Comparison of ENCODE assay signal across 16 cellular contexts in the genomic region with DNA sequence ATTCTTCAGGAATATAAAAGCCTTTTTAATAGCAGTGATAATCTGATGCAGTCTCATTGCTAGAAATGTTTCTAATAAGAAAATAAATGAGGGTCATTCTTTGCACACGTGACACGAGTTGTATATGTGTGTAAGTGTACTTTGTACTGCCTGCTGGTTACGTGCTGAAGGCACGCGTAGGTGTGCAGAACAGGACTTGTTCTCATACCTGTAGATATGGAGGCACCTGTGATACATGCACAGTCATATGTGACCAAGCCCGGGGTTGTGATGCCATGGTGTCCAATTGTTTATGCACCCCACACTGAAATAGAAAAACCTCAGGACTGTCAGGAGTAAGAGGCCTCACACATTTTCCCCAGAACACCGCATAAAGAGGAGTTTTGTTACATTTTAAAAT. TPM values are rescaled to one million over a fixed set of nuclear protein-coding genes. Genes with fewer than 3 reads are reported as not detected.
DNase-seq lines count a peak whose midpoint lies in the region; ATAC-seq, FAIRE-seq and TF ChIP-seq lines count a peak whose summit lies in the region.
"Had no signal": no experiment of that assay in that cellular context is flagged by ENCODE, and none has a peak within 500 bp of the region (broad histone marks: within the 10 kb centered on the region; RNA-seq: fewer than 3 reads in every experiment).

No MANE protein-coding gene starts in this region.

- peak; percentile 78 for FAIRE-seq in keratinocyte (lab: Jason Lieb, UNC)

- no peaks in the 10 kb centered on the region for H3K27me3 Mint-ChIP-seq in CD8-positive, alpha-beta memory T cell

- H3K9ac ChIP-seq in keratinocyte (ENCODE audit: control insufficient read depth, extremely low read depth, insufficient read depth, low read length) (no peak overlapping the region), neuronal stem cell (ENCODE audit: low read depth, low read length, poor library complexity) (peak overlapping the region; percentile 31)

- dilution Hi-C loops in keratinocyte (cut with MboI; ENCODE audit: extremely low pct_ligation_motif_present, low sequenced_read_pairs) = no loop called here

- no peaks in the 10 kb centered on the region for H3K9me3 ChIP-seq in CD8-positive, alpha-beta memory T cell (ENCODE audit: low read length)
- H3K9me3 ChIP-seq in Peyer's patch = no peaks in the 10 kb centered on the region
- H3K9me3 ChIP-seq in keratinocyte (ENCODE audit: control insufficient read depth, low read depth, low read length) = no peaks in the 10 kb centered on the region
- H3K9me3 ChIP-seq in neuronal stem cell (replicated peaks in 1 of 2; ENCODE audit: control insufficient read depth in 2 of 2, insufficient read depth in 1 of 2, low read depth in 1 of 2, low read length in 2 of 2) = no peaks in the 10 kb centered on the region

- TF ChIP-seq CTCF in Peyer's patch (IDR thresholded peaks at IDR 0.05) (no peak), keratinocyte (optimal IDR thresholded peaks at IDR 0.05 in 1 of 3, IDR thresholded peaks at IDR 0.05 in 1 of 3, conservative IDR thresholded peaks at IDR 0.05 in 1 of 3; ENCODE audit: extremely low read depth in 1 of 3, insufficient read depth in 2 of 3, low read length in 3 of 3) (no peak)

- no peak overlapping the region for H2BK5ac ChIP-seq in neuronal stem cell (ENCODE audit: low read length)

- CTCF ChIA-PET in CD8-positive, alpha-beta memory T cell (lab: Charles Lee) = no interaction called here

- no peak overlapping the region for H3K18ac ChIP-seq in neuronal stem cell (ENCODE audit: low read length)

- peak overlapping the region in 1 of 7 donors; percentile 28 for H3K4me3 Mint-ChIP-seq in CD8-positive, alpha-beta memory T cell

- H3K14ac ChIP-seq in neuronal stem cell (ENCODE audit: low read length) = no peak overlapping the region

- no peak overlapping the region for H3K4me3 ChIP-seq in CD8-positive, alpha-beta memory T cell (ENCODE audit: low read length)
- H3K4me3 ChIP-seq in Peyer's patch = peak overlapping the region in 1 of 4 donors; percentile 2
- no peak overlapping the region for H3K4me3 ChIP-seq in keratinocyte (ENCODE audit: control insufficient read depth in 2 of 3, extremely low read depth in 1 of 3, insufficient read depth in 2 of 3, low read depth in 1 of 3, low read length in 3 of 3)
- peak overlapping the region in 1 of 2 donors; percentile 65 for H3K4me3 ChIP-seq in neuronal stem cell (ENCODE audit: low read length in 2 of 2)
- H3K4me3 ChIP-seq: PC-9, SK-N-MC had no signal

- no peak overlapping the region for H3K4ac ChIP-seq in neuronal stem cell (ENCODE audit: low read length)

- no peak overlapping the region for H2BK120ac ChIP-seq in neuronal stem cell (ENCODE audit: low read depth, low read length)

- no peak overlapping the region for H2AK5ac ChIP-seq in neuronal stem cell (ENCODE audit: low read depth, low read length)

- peaks cover 76 to 99% (median 96%) of the 10 kb centered on the region in 3 donors for H3K4me1 Mint-ChIP-seq in CD8-positive, alpha-beta memory T cell

- no peaks in the 10 kb centered on the region for H4K20me1 ChIP-seq in keratinocyte (ENCODE audit: control insufficient read depth, extremely low read depth, insufficient read depth, low read length)

- H4K91ac ChIP-seq in neuronal stem cell (ENCODE audit: low read depth, low read length, poor library complexity) = no peak overlapping the region

- peak in 1 of 2 donors; percentile 45 for TF ChIP-seq POLR2A in Peyer's patch (IDR thresholded peaks at IDR 0.05)

- POLR2A ChIA-PET in CD8-positive, alpha-beta memory T cell (lab: Charles Lee) = no interaction called here

- peaks cover 42% of the 10 kb centered on the region for H3K4me1 ChIP-seq in CD8-positive, alpha-beta memory T cell (ENCODE audit: insufficient read depth, low read length)
- H3K4me1 ChIP-seq in Peyer's patch (peaks cover 0 to 72% (median 10%) of the 10 kb centered on the region in 4 donors), keratinocyte (ENCODE audit: control insufficient read depth, extremely low read depth, insufficient read depth, low read length) (peaks cover 13% of the 10 kb centered on the region), neuronal stem cell (ENCODE audit: control insufficient read depth in 2 of 2, insufficient read depth in 1 of 2, low read depth in 1 of 2, low read length in 2 of 2) (peaks cover 0 to 8% of the 10 kb centered on the region in 2 donors)

- H3K36me3 ChIP-seq in CD8-positive, alpha-beta memory T cell (ENCODE audit: insufficient read depth, low read length) = no peaks in the 10 kb centered on the region
- H3K36me3 ChIP-seq in Peyer's patch (no peaks in the 10 kb centered on the region), keratinocyte (ENCODE audit: control insufficient read depth in 2 of 2, extremely low read depth in 1 of 2, insufficient read depth in 2 of 2, low read length in 2 of 2) (no peaks in the 10 kb centered on the region), neuronal stem cell (replicated peaks in 1 of 2; ENCODE audit: control insufficient read depth in 2 of 2, insufficient read depth in 2 of 2, low read length in 2 of 2) (no peaks in the 10 kb centered on the region)

- no peak overlapping the region for H2BK12ac ChIP-seq in neuronal stem cell (ENCODE audit: low read length)

- no peak overlapping the region for H2BK15ac ChIP-seq in neuronal stem cell (ENCODE audit: low read length)

- H3K27ac Mint-ChIP-seq in CD8-positive, alpha-beta memory T cell = peak overlapping the region in 7 of 8 donors; percentile 2 to 88 (median 58)

- DNase-seq in CD8-positive, alpha-beta memory T cell = no peak
- DNase-seq in Peyer's patch = peak in 1 of 3 donors; percentile 70
- no peak for DNase-seq in keratinocyte (ENCODE audit: low read depth, low spot score)
- DNase-seq in neuronal stem cell (ENCODE audit: low spot score) = no peak
- no peak for DNase-seq in AML-193 (lab: John Stamatoyannopoulos, UW)
- no peak for DNase-seq in SIG-M5 treated with dmso at 0.1 percent for 504 hours (lab: John Stamatoyannopoulos, UW; ENCODE audit: unreplicated experiment)
- no peak for DNase-seq in SW 1271 (lab: John Stamatoyannopoulos, UW)
- DNase-seq: activated CD4-positive, alpha-beta T cell treated with anti-CD3 and anti-CD28 coated beads for 1 hour; activated CD8-positive, alpha-beta memory T cell treated with anti-CD3 and anti-CD28 coated beads, Interleukin-2, amount 50 U/mL, for 4 hours; COR-L47; NCI-H187; PC-9; substantia nigra had no signal

- H3K9me3 Mint-ChIP-seq in CD8-positive, alpha-beta memory T cell = no peaks in the 10 kb centered on the region

- no CpG with 5 or more reads among the region's 7 CpGs for whole genome bisulfite sequencing in neuronal stem cell (ENCODE audit: extremely low coverage in 2 of 2, insufficient read length in 2 of 2, insufficient replicate concordance in 1 of 2), 2 donors

- H3K79me1 ChIP-seq in neuronal stem cell (ENCODE audit: low read depth, low read length) = no peaks in the 10 kb centered on the region

- H3K23ac ChIP-seq in neuronal stem cell (ENCODE audit: low read depth, low read length, poor library complexity) = no peak overlapping the region

- H3K9me1 ChIP-seq in keratinocyte (ENCODE audit: control insufficient read depth, extremely low read depth, insufficient read depth, low read length) = no peaks in the 10 kb centered on the region

- ATAC-seq in GM21447 (IDR thresholded peaks at IDR 0.05; ENCODE audit: unreplicated experiment) = no peak
- ATAC-seq: esophagus mucosa had no signal

- no peaks in the 10 kb centered on the region for H3K27me3 ChIP-seq in CD8-positive, alpha-beta memory T cell (ENCODE audit: insufficient read depth, low read length, poor library complexity, severe bottlenecking)
- H3K27me3 ChIP-seq in Peyer's patch (no peaks in the 10 kb centered on the region), keratinocyte (ENCODE audit: control insufficient read depth, extremely low read depth, insufficient read depth, low read length) (no peaks in the 10 kb centered on the region), neuronal stem cell (ENCODE audit: control insufficient read depth in 3 of 3, insufficient read depth in 3 of 3, low read depth in 1 of 3, low read length in 3 of 3) (no peaks in the 10 kb centered on the region)

- H3K4me2 ChIP-seq in keratinocyte (ENCODE audit: control insufficient read depth, extremely low read depth, insufficient read depth, low read depth, low read length) (no peak overlapping the region), neuronal stem cell (ENCODE audit: insufficient read depth, low read length, poor library complexity, severe bottlenecking) (no peak overlapping the region)
- H3K4me2 ChIP-seq: PC-9 had no signal

- H4K8ac ChIP-seq in neuronal stem cell (ENCODE audit: low read depth, low read length) = no peak overlapping the region

- H3K27ac ChIP-seq in CD8-positive, alpha-beta memory T cell (ENCODE audit: low read depth, low read length) = no peak overlapping the region
- H3K27ac ChIP-seq in Peyer's patch (peak overlapping the region in 3 of 4 donors; percentile 9 to 83 (median 75)), keratinocyte (ENCODE audit: control insufficient read depth, insufficient read depth, low read length) (no peak overlapping the region), neuronal stem cell (replicated peaks; ENCODE audit: low read length) (no peak overlapping the region)
- H3K27ac ChIP-seq: PC-9, SK-N-MC had no signal

- peaks cover 0 to 5% (median 0%) of the 10 kb centered on the region in 3 donors for H3K36me3 Mint-ChIP-seq in CD8-positive, alpha-beta memory T cell

- no peak overlapping the region for H2AFZ ChIP-seq in keratinocyte (ENCODE audit: control insufficient read depth, low read length)
- H2AFZ ChIP-seq in neuronal stem cell (ENCODE audit: low read length) = no peak overlapping the region
- H2AFZ ChIP-seq: PC-9 had no signal

- H3K79me2 ChIP-seq in keratinocyte (ENCODE audit: control insufficient read depth, insufficient read depth, low read length) = peaks cover 17% of the 10 kb centered on the region

RNA-seq across cellular contexts. Expression of a gene that starts 9.1 kb away (rescaled TPM):
- total RNA-seq in CD8-positive, alpha-beta memory T cell = 10 to 100 TPM; 17.9 to 18.6 TPM
- 9.0 TPM for polyA plus RNA-seq in CD8-positive, alpha-beta memory T cell
- total RNA-seq in Peyer's patch = 10 to 100 TPM; 12.4 to 34.8 (median 28.4) TPM
- polyA plus RNA-seq in keratinocyte = 1.3 to 2.2 TPM (median 1.6 TPM) in 3 replicates
- 2.9 TPM for polyA plus RNA-seq in keratinocyte (2011; ENCODE audit: low read depth)
- 1.9 and 2.4 TPM in 2 replicates for polyA plus RNA-seq in keratinocyte (2011; cell fraction: cytosol; rRNA removed)
- polyA plus RNA-seq in keratinocyte (2011; cell fraction: nucleus; rRNA removed) = 3.4 and 4.0 TPM in 2 replicates
- polyA plus RNA-seq in keratinocyte (2012; ENCODE audit: low replicate concordance) = 2.7 and 4.3 TPM in 2 replicates
- polyA minus RNA-seq in keratinocyte = 2.0 to 6.8 TPM (median 3.3 TPM) in 3 replicates
- 2.3 TPM for polyA minus RNA-seq in keratinocyte (2011; cell fraction: cytosol; rRNA and poly(A)+ RNA removed)
- polyA minus RNA-seq in keratinocyte (2011; cell fraction: nucleus; rRNA and poly(A)+ RNA removed) = 2.0 and 3.4 TPM in 2 replicates
- 1.0 TPM for polyA plus RNA-seq in neuronal stem cell (2013, experiment 1 of 2)
- polyA plus RNA-seq in neuronal stem cell (2013, experiment 2 of 2) = 0.96 TPM

RNA-seq across cellular contexts. Expression of a gene that starts 10.7 kb away (rescaled TPM):
- 10 to 100 TPM; 25.8 to 26.3 TPM for total RNA-seq in CD8-positive, alpha-beta memory T cell
- 20.3 TPM for polyA plus RNA-seq in CD8-positive, alpha-beta memory T cell
- total RNA-seq in Peyer's patch = 10 to 100 TPM; 19.6 to 24.1 (median 20.8) TPM
- polyA plus RNA-seq in keratinocyte = 22.2 to 25.2 TPM (median 22.5 TPM) in 3 replicates
- 8.2 TPM for polyA plus RNA-seq in keratinocyte (2011; ENCODE audit: low read depth)
- 22.3 and 25.2 TPM in 2 replicates for polyA plus RNA-seq in keratinocyte (2011; cell fraction: cytosol; rRNA removed)
- polyA plus RNA-seq in keratinocyte (2011; cell fraction: nucleus; rRNA removed) = 25.0 and 27.0 TPM in 2 replicates
- 14.8 and 17.2 TPM in 2 replicates for polyA plus RNA-seq in keratinocyte (2012; ENCODE audit: low replicate concordance)
- polyA minus RNA-seq in keratinocyte = 14.9 to 30.2 TPM (median 28.5 TPM) in 3 replicates
- 9.6 TPM for polyA minus RNA-seq in keratinocyte (2011; cell fraction: cytosol; rRNA and poly(A)+ RNA removed)
- 9.0 and 14.8 TPM in 2 replicates for polyA minus RNA-seq in keratinocyte (2011; cell fraction: nucleus; rRNA and poly(A)+ RNA removed)
- polyA plus RNA-seq in neuronal stem cell (2013, experiment 1 of 2) = 7.2 TPM
- polyA plus RNA-seq in neuronal stem cell (2013, experiment 2 of 2) = 7.1 TPM

Comparison
In these comparisons a context has a peak if more than half of its experiments do, and no peak if none do; other contexts are left out.
1. H3K27ac ChIP-seq: peak in Peyer's patch (3 of 4); none in CD8-positive, alpha-beta memory T cell (single experiment), keratinocyte (single experiment) and neuronal stem cell (single experiment).